Comparison of ENCODE assay signal across 25 cellular contexts in genomic region chr9:82152181-82152580, GRCh38.
DNase-seq lines count a peak whose midpoint lies in the region; TF ChIP-seq lines count a peak whose summit lies in the region.
"Had no signal": no experiment of that assay in that cellular context is flagged by ENCODE, and none has a peak within 500 bp of the region (broad histone marks: within the 10 kb centered on the region; RNA-seq: fewer than 3 reads in every experiment).

No MANE protein-coding gene starts in this region.

- no TSS peak for BruUV-seq in Caco-2 (replicated peaks; lab: Mats Ljungman, UMichigan)

- CTCF ChIA-PET in Caco-2 (lab: Charles Lee), result no interaction called here

- no peaks in the 10 kb centered on the region for H3K4me1 ChIP-seq in Caco-2
- H3K4me1 ChIP-seq: ascending aorta, lower lobe of right lung had no signal

- no peak overlapping the region for H3K4me3 Mint-ChIP-seq in HFFc6
- H3K4me3 Mint-ChIP-seq in Caco-2 (ENCODE audit: unreplicated experiment), result no peak overlapping the region
- H3K4me3 Mint-ChIP-seq: activated naive CD4-positive, alpha-beta T cell treated with anti-CD3 and anti-CD28 coated beads, Interleukin-2, amount 50 U/mL, for 24 hours; CD8-positive, alpha-beta T cell; immature natural killer cell; stimulated activated naive B cell treated with anti-CD40 and anti-IgM and Interleukin-4, amounts not matched to agents 10 μg/mL and 1 μg/mL and 100 μg/mL, for 72 hours had no signal

- H3K4me1 Mint-ChIP-seq in HFFc6 (ENCODE audit: low read depth) (peaks cover 65% of the 10 kb centered on the region), Caco-2 (ENCODE audit: low read depth, unreplicated experiment) (no peaks in the 10 kb centered on the region)
- H3K4me1 Mint-ChIP-seq: activated naive CD4-positive, alpha-beta T cell treated with anti-CD3 and anti-CD28 coated beads, Interleukin-2, amount 50 U/mL, for 24 hours; immature natural killer cell had no signal

- DNase-seq in HFFc6 (peak; percentile 60), amniotic epithelial cell (ENCODE audit: low read depth) (peak; percentile 56), fibroblast of mammary gland (ENCODE audit: low read depth) (peak; percentile 89), non-pigmented ciliary epithelial cell (ENCODE audit: low read depth) (peak; percentile 90), COR-L47 (lab: John Stamatoyannopoulos, UW) (no peak), Caco-2 (no peak), NCI-H128 (lab: John Stamatoyannopoulos, UW; ENCODE audit: unreplicated experiment) (no peak)
- DNase-seq: CD8-positive, alpha-beta T cell; effector memory CD4-positive, alpha-beta T cell; immature natural killer cell; KBM-7; lower lobe of right lung; MV-4-11; NCI-H187 treated with DMSO at 0.1 percent for 48 hours; NCI-H226; NCI-H774; SHP77; stimulated activated CD4-positive, alpha-beta T cell treated with anti-CD3 and anti-CD28 coated beads, Interleukin-2, amount 100 ng/mL, for 48 hours; stimulated activated naive B cell treated with anti-CD40 and anti-IgM and Interleukin-4, amounts not matched to agents 10 μg/mL and 1 μg/mL and 100 μg/mL, for 72 hours had no signal

- H3K36me3 ChIP-seq in Caco-2 (ENCODE audit: control insufficient read depth, insufficient read depth, low read length), result no peaks in the 10 kb centered on the region
- H3K36me3 ChIP-seq: ascending aorta, lower lobe of right lung, neutrophil, vagina had no signal

- POLR2A ChIA-PET in Caco-2 (lab: Charles Lee), result no interaction called here

- H3K27me3 Mint-ChIP-seq in HFFc6 (ENCODE audit: insufficient read depth) (no peaks in the 10 kb centered on the region), Caco-2 (ENCODE audit: insufficient read depth, unreplicated experiment) (no peaks in the 10 kb centered on the region)
- H3K27me3 Mint-ChIP-seq: activated naive CD4-positive, alpha-beta T cell treated with anti-CD3 and anti-CD28 coated beads, Interleukin-2, amount 50 U/mL, for 24 hours; stimulated activated naive B cell treated with anti-CD40 and anti-IgM and Interleukin-4, amounts not matched to agents 10 μg/mL and 1 μg/mL and 100 μg/mL, for 72 hours had no signal

- H3K27me3 ChIP-seq in Caco-2 (replicated peaks; ENCODE audit: control insufficient read depth, insufficient read depth, low read length), result no peaks in the 10 kb centered on the region
- H3K27me3 ChIP-seq: ascending aorta, hepatocyte, neutrophil, vagina had no signal

- H3K9me3 Mint-ChIP-seq in HFFc6 (no peaks in the 10 kb centered on the region), Caco-2 (ENCODE audit: unreplicated experiment) (no peaks in the 10 kb centered on the region)
- H3K9me3 Mint-ChIP-seq: activated naive CD4-positive, alpha-beta T cell treated with anti-CD3 and anti-CD28 coated beads, Interleukin-2, amount 50 U/mL, for 24 hours; stimulated activated naive B cell treated with anti-CD40 and anti-IgM and Interleukin-4, amounts not matched to agents 10 μg/mL and 1 μg/mL and 100 μg/mL, for 72 hours had no signal

- no peaks in the 10 kb centered on the region for H3K9me3 ChIP-seq in Caco-2
- H3K9me3 ChIP-seq: ascending aorta, lower lobe of right lung, neutrophil, vagina had no signal

- TF ChIP-seq CTCF in HFFc6 (IDR thresholded peaks at IDR 0.05), result no peak
- TF ChIP-seq CTCF in fibroblast of mammary gland (conservative IDR thresholded peaks at IDR 0.05; ENCODE audit: control insufficient read depth, insufficient read depth, low read depth, low read length), result no peak
- no peak for TF ChIP-seq CTCF in Caco-2 (IDR thresholded peaks at IDR 0.05; ENCODE audit: insufficient read depth in 1 of 2, low read depth in 1 of 2, low read length in 1 of 2, severe bottlenecking in 1 of 2, unreplicated experiment in 1 of 2)

- H3K36me3 Mint-ChIP-seq in HFFc6 (ENCODE audit: low read depth) (no peaks in the 10 kb centered on the region), Caco-2 (ENCODE audit: insufficient read depth, unreplicated experiment) (no peaks in the 10 kb centered on the region)
- H3K36me3 Mint-ChIP-seq: activated naive CD4-positive, alpha-beta T cell treated with anti-CD3 and anti-CD28 coated beads, Interleukin-2, amount 50 U/mL, for 24 hours; CD8-positive, alpha-beta T cell; immature natural killer cell; stimulated activated naive B cell treated with anti-CD40 and anti-IgM and Interleukin-4, amounts not matched to agents 10 μg/mL and 1 μg/mL and 100 μg/mL, for 72 hours had no signal

- H3K4me3 ChIP-seq in fibroblast of mammary gland (ENCODE audit: control insufficient read depth, low read depth, low read length) (no peak overlapping the region), Caco-2 (ENCODE audit: low read depth, low read length) (no peak overlapping the region)
- H3K4me3 ChIP-seq: ascending aorta, GM12878, hepatocyte, lower lobe of right lung, vagina had no signal

- H3K27ac Mint-ChIP-seq in HFFc6, result no peak overlapping the region
- no peak overlapping the region for H3K27ac Mint-ChIP-seq in Caco-2 (ENCODE audit: unreplicated experiment)
- H3K27ac Mint-ChIP-seq: activated naive CD4-positive, alpha-beta T cell treated with anti-CD3 and anti-CD28 coated beads, Interleukin-2, amount 50 U/mL, for 24 hours; CD8-positive, alpha-beta T cell; immature natural killer cell; stimulated activated naive B cell treated with anti-CD40 and anti-IgM and Interleukin-4, amounts not matched to agents 10 μg/mL and 1 μg/mL and 100 μg/mL, for 72 hours had no signal

- intact Hi-C loops in Caco-2 (cut with micrococcal nuclease; ENCODE audit: unreplicated experiment), result no loop called here

Comparison
In these comparisons a context has a peak if more than half of its experiments do, and no peak if none do; other contexts are left out.
1. DNase-seq: peak in HFFc6 (single experiment), amniotic epithelial cell (single experiment), fibroblast of mammary gland (single experiment) and non-pigmented ciliary epithelial cell (single experiment); none in COR-L47 (single experiment), Caco-2 (0 of 2) and NCI-H128 (single experiment).